25 cellular contexts compared by ENCODE assay signal in genomic region chr13:93398167-93398566, GRCh38.
DNase-seq lines count a peak whose midpoint lies in the region; ATAC-seq and TF ChIP-seq lines count a peak whose summit lies in the region.
"Had no signal": no experiment of that assay in that cellular context is flagged by ENCODE, and none has a peak within 500 bp of the region (broad histone marks: within the 10 kb centered on the region; RNA-seq: fewer than 3 reads in every experiment).

No MANE protein-coding gene starts in this region.

- H3F3A ChIP-seq in GM23338 (replicated peaks; ENCODE audit: low read depth) = no peaks in the 10 kb centered on the region

- DNase-seq in GM23338 (ENCODE audit: low spot score) (no peak), SK-N-MC (ENCODE audit: low read depth, low spot score) (no peak), foreskin fibroblast (peak; percentile 23 to 55), stromal cell of bone marrow (ENCODE audit: low read depth) (peak; percentile 59), iPS-NIHi7 (ENCODE audit: extremely low spot score) (no peak)
- DNase-seq: activated CD4-positive, alpha-beta T cell treated with anti-CD3 and anti-CD28 coated beads for 4 hours; activated CD8-positive, alpha-beta memory T cell treated with anti-CD3 and anti-CD28 coated beads, Interleukin-2, amount 10 ng/mL, durations not matched to agents 7 days and 5 days; activated naive CD8-positive, alpha-beta T cell treated with anti-CD3 and anti-CD28 coated beads, Interleukin-2, amount 10 ng/mL, durations not matched to agents 7 days and 5 days; C1 segment of cervical spinal cord; heart left ventricle; immature natural killer cell; lower lobe of right lung; NCI-H345; pancreas; stimulated activated CD4-positive, alpha-beta T cell treated with anti-CD3 and anti-CD28 coated beads, Interleukin-1b, Interleukin-23, amount 100 ng/mL, for 48 hours; stimulated activated naive CD8-positive, alpha-beta T cell treated with anti-CD3 and anti-CD28 coated beads, Interleukin-15, Interleukin-2, amounts not matched to agents 100 U/mL and 50 U/mL, for 24 hours; SW 1271; transverse colon had no signal

- H3K79me2 ChIP-seq in GM23338 (replicated peaks; ENCODE audit: insufficient read depth) = peaks cover 20% of the 10 kb centered on the region; the same call in 1 of the 2 replicates

- peaks cover 2% of the 10 kb centered on the region for H3K27me3 Mint-ChIP-seq in GM23338 (ENCODE audit: insufficient read depth, low read depth, poor library complexity)
- H3K27me3 Mint-ChIP-seq: activated CD8-positive, alpha-beta memory T cell treated with anti-CD3 and anti-CD28 coated beads, Interleukin-2, amount 10 ng/mL, durations not matched to agents 7 days and 5 days; activated naive CD8-positive, alpha-beta T cell treated with anti-CD3 and anti-CD28 coated beads, Interleukin-2, amount 10 ng/mL, durations not matched to agents 7 days and 5 days; activated T-helper 17 cell treated with anti-CD3 and anti-CD28 coated beads, Interleukin-2, amount 50 U/mL, for 72 hours; IgD-negative memory B cell had no signal

- ATAC-seq in GM23338 (no peak), HG03520 (IDR thresholded peaks at IDR 0.05; ENCODE audit: unreplicated experiment) (no peak), GM21529 (IDR thresholded peaks at IDR 0.05; ENCODE audit: unreplicated experiment) (no peak)
- ATAC-seq: activated CD8-positive, alpha-beta memory T cell treated with anti-CD3 and anti-CD28 coated beads, Interleukin-2, amount 10 ng/mL, durations not matched to agents 7 days and 5 days; activated T-helper 17 cell treated with anti-CD3 and anti-CD28 coated beads, Interleukin-2, amount 50 U/mL, for 72 hours; GM12878; HCT116; heart left ventricle; pancreas; stimulated activated naive CD8-positive, alpha-beta T cell treated with anti-CD3 and anti-CD28 coated beads, Interleukin-15, Interleukin-2, amounts not matched to agents 100 U/mL and 50 U/mL, for 24 hours had no signal

- no peaks in the 10 kb centered on the region for H3K9me3 Mint-ChIP-seq in GM23338
- H3K9me3 Mint-ChIP-seq: activated naive CD8-positive, alpha-beta T cell treated with anti-CD3 and anti-CD28 coated beads, Interleukin-2, amount 10 ng/mL, durations not matched to agents 7 days and 5 days had no signal

- TF ChIP-seq CTCF in GM23338 (conservative IDR thresholded peaks at IDR 0.05; ENCODE audit: low read depth in 2 of 2) (no peak), foreskin fibroblast (IDR thresholded peaks at IDR 0.05; ENCODE audit: low read depth, low read length) (no peak)

- H3K27ac Mint-ChIP-seq in GM23338 = peak overlapping the region; percentile 36; the same call in 1 of the 2 replicates
- H3K27ac Mint-ChIP-seq: activated CD8-positive, alpha-beta memory T cell treated with anti-CD3 and anti-CD28 coated beads, Interleukin-2, amount 10 ng/mL, durations not matched to agents 7 days and 5 days; activated naive CD8-positive, alpha-beta T cell treated with anti-CD3 and anti-CD28 coated beads, Interleukin-2, amount 10 ng/mL, durations not matched to agents 7 days and 5 days; activated T-helper 17 cell treated with anti-CD3 and anti-CD28 coated beads, Interleukin-2, amount 50 U/mL, for 72 hours; IgD-negative memory B cell; immature natural killer cell had no signal

- H3K4me2 ChIP-seq in GM23338 = no peak overlapping the region

- H3K9ac ChIP-seq in SK-N-MC (ENCODE audit: insufficient read length) = no peak overlapping the region

- H3K4me3 ChIP-seq in GM23338 = no peak overlapping the region
- H3K4me3 ChIP-seq in SK-N-MC = no peak overlapping the region; the same call in 1 of the 2 replicates
- no peak overlapping the region for H3K4me3 ChIP-seq in foreskin fibroblast (ENCODE audit: low read depth in 1 of 2, low read length in 2 of 2)
- H3K4me3 ChIP-seq: GM12878, heart left ventricle, lower lobe of right lung, pancreas, transverse colon had no signal

- H3K4me3 Mint-ChIP-seq in GM23338 = no peak overlapping the region
- H3K4me3 Mint-ChIP-seq: activated CD8-positive, alpha-beta memory T cell treated with anti-CD3 and anti-CD28 coated beads, Interleukin-2, amount 10 ng/mL, durations not matched to agents 7 days and 5 days; activated naive CD8-positive, alpha-beta T cell treated with anti-CD3 and anti-CD28 coated beads, Interleukin-2, amount 10 ng/mL, durations not matched to agents 7 days and 5 days; activated T-helper 17 cell treated with anti-CD3 and anti-CD28 coated beads, Interleukin-2, amount 50 U/mL, for 72 hours; IgD-negative memory B cell; immature natural killer cell had no signal

- H3K4me1 ChIP-seq in GM23338 (ENCODE audit: insufficient read depth) = peaks cover 7% of the 10 kb centered on the region
- H3K4me1 ChIP-seq: heart left ventricle, lower lobe of right lung, pancreas, transverse colon had no signal

- no peak overlapping the region; the same call in 1 of the 2 replicates for H3K27ac ChIP-seq in GM23338 (ENCODE audit: low read depth)
- peak overlapping the region; percentile 49; the same call in 1 of the 2 replicates for H3K27ac ChIP-seq in SK-N-MC
- H3K27ac ChIP-seq: epithelial cell of prostate, heart left ventricle, lower lobe of right lung, pancreas, transverse colon had no signal

- H2AFZ ChIP-seq in GM23338 = no peak overlapping the region

- peaks cover 16% of the 10 kb centered on the region for H3K4me1 Mint-ChIP-seq in GM23338
- H3K4me1 Mint-ChIP-seq: activated CD8-positive, alpha-beta memory T cell treated with anti-CD3 and anti-CD28 coated beads, Interleukin-2, amount 10 ng/mL, durations not matched to agents 7 days and 5 days; activated naive CD8-positive, alpha-beta T cell treated with anti-CD3 and anti-CD28 coated beads, Interleukin-2, amount 10 ng/mL, durations not matched to agents 7 days and 5 days; activated T-helper 17 cell treated with anti-CD3 and anti-CD28 coated beads, Interleukin-2, amount 50 U/mL, for 72 hours; IgD-negative memory B cell; immature natural killer cell had no signal

- H3K36me3 ChIP-seq in GM23338 (ENCODE audit: insufficient read depth) (no peaks in the 10 kb centered on the region), SK-N-MC (ENCODE audit: insufficient read depth, low read length) (no peaks in the 10 kb centered on the region; the same call in 1 of the 2 replicates)
- H3K36me3 ChIP-seq: heart left ventricle, lower lobe of right lung, pancreas, transverse colon had no signal

- H3K9me2 ChIP-seq in GM23338 (ENCODE audit: insufficient read depth) = no peaks in the 10 kb centered on the region

- no peaks in the 10 kb centered on the region for H3K27me3 ChIP-seq in GM23338 (ENCODE audit: insufficient read depth)
- H3K27me3 ChIP-seq: heart left ventricle, pancreas, transverse colon had no signal

- no peaks in the 10 kb centered on the region for H3K9me3 ChIP-seq in SK-N-MC (ENCODE audit: low read depth, low read length)
- H3K9me3 ChIP-seq: lower lobe of right lung, pancreas, transverse colon had no signal

- H4K20me1 ChIP-seq in GM23338 (replicated peaks; ENCODE audit: insufficient read depth) = 0 out of 2 replicates have a peak, but pooled peaks cover 5% of the 10 kb centered on the region

- H3K36me3 Mint-ChIP-seq in GM23338 (ENCODE audit: low read depth) = 0 out of 3 replicates have a peak, but pooled peaks cover 3% of the 10 kb centered on the region
- H3K36me3 Mint-ChIP-seq: activated CD8-positive, alpha-beta memory T cell treated with anti-CD3 and anti-CD28 coated beads, Interleukin-2, amount 10 ng/mL, durations not matched to agents 7 days and 5 days; activated naive CD8-positive, alpha-beta T cell treated with anti-CD3 and anti-CD28 coated beads, Interleukin-2, amount 10 ng/mL, durations not matched to agents 7 days and 5 days; IgD-negative memory B cell; immature natural killer cell had no signal

TF ChIP-seq in GM23338, 12 proteins besides CTCF, POLR2A, EP300 and RAD21 (continues in another document):
- no peak for TF ChIP-seq NANOG (IDR thresholded peaks at IDR 0.05; ENCODE audit: borderline replicate concordance)

Comparison
In these comparisons a context has a peak if more than half of its experiments do, and no peak if none do; other contexts are left out.
1. DNase-seq: peak in foreskin fibroblast (2 of 2) and stromal cell of bone marrow (single experiment); none in GM23338 (single experiment), SK-N-MC (single experiment) and iPS-NIHi7 (single experiment).